In genomic region chr4:1151541-1151940, GRCh38 we compare ENCODE assay signal across 13 cellular contexts. TPM values are rescaled to one million over a fixed set of nuclear protein-coding genes. Genes with fewer than 3 reads are reported as not detected.
DNase-seq lines count a peak whose midpoint lies in the region; TF ChIP-seq lines count a peak whose summit lies in the region.
"Had no signal": no experiment of that assay in that cellular context is flagged by ENCODE, and none has a peak within 500 bp of the region (broad histone marks: within the 10 kb centered on the region; RNA-seq: fewer than 3 reads in every experiment).

No MANE protein-coding gene starts in this region.

- DNase-seq in AG20443 (ENCODE audit: low spot score) = peak; percentile 6
- DNase-seq in neuronal stem cell (ENCODE audit: low spot score) = no peak
- DNase-seq in midbrain (lab: John Stamatoyannopoulos, UW) = no peak
- DNase-seq in prostate gland (ENCODE audit: low spot score) = no peak
- no peak for DNase-seq in NCI-H774 (lab: John Stamatoyannopoulos, UW)
- DNase-seq: BE2C; CD4-positive, alpha-beta T cell; DMS53; GF-D8 had no signal

- no peak for TF ChIP-seq CTCF in VCaP (conservative IDR thresholded peaks at IDR 0.05)
- TF ChIP-seq CTCF in prostate gland (IDR thresholded peaks at IDR 0.05) = no peak

- no peak overlapping the region for H3K9ac ChIP-seq in BLaER1 treated with 17β-estradiol and CSF1 and Interleukin-3, amounts not matched to agents 10 nM and 100 nM
- no peak overlapping the region for H3K9ac ChIP-seq in neuronal stem cell (ENCODE audit: low read depth, low read length, poor library complexity)

- no peak overlapping the region for H2BK120ac ChIP-seq in neuronal stem cell (ENCODE audit: low read depth, low read length)

- peak overlapping the region; percentile 34 for H2BK5ac ChIP-seq in neuronal stem cell (ENCODE audit: low read length)

- peak overlapping the region; percentile 71 for H3K18ac ChIP-seq in neuronal stem cell (ENCODE audit: low read length)

- H4K91ac ChIP-seq in neuronal stem cell (ENCODE audit: low read depth, low read length, poor library complexity) = no peak overlapping the region

- H3K4me3 ChIP-seq in BLaER1 treated with 17β-estradiol and CSF1 and Interleukin-3, amounts not matched to agents 10 nM and 100 nM = no peak overlapping the region
- H3K4me3 ChIP-seq in neuronal stem cell (ENCODE audit: low read length in 2 of 2) = no peak overlapping the region
- no peak overlapping the region for H3K4me3 ChIP-seq in prostate gland
- H3K4me3 ChIP-seq: HAP-1 had no signal

- H3K23ac ChIP-seq in neuronal stem cell (ENCODE audit: low read depth, low read length, poor library complexity) = peak overlapping the region; percentile 98

- peaks cover 0 to 8% (median 0%) of the 10 kb centered on the region in 11 experiments; a peak in 4 of 22 replicates for H3K36me3 ChIP-seq in BLaER1 treated with 17β-estradiol and CSF1 and Interleukin-3, amounts not matched to agents 10 nM and 100 nM
- H3K36me3 ChIP-seq in neuronal stem cell (replicated peaks in 1 of 2; ENCODE audit: control insufficient read depth in 2 of 2, insufficient read depth in 2 of 2, low read length in 2 of 2) (no peaks in the 10 kb centered on the region), prostate gland (no peaks in the 10 kb centered on the region)
- H3K36me3 ChIP-seq: BE2C, HAP-1 had no signal

- H4K20me1 ChIP-seq in BLaER1 treated with 17β-estradiol and CSF1 and Interleukin-3, amounts not matched to agents 10 nM and 100 nM = no peaks in the 10 kb centered on the region

- no peak overlapping the region for H3K27ac ChIP-seq in BLaER1 treated with 17β-estradiol and CSF1 and Interleukin-3, amounts not matched to agents 10 nM and 100 nM
- H3K27ac ChIP-seq in VCaP (peak overlapping the region; percentile 100), neuronal stem cell (replicated peaks; ENCODE audit: low read length) (no peak overlapping the region), prostate gland (no peak overlapping the region)

- no peak overlapping the region for H2AFZ ChIP-seq in neuronal stem cell (ENCODE audit: low read length)

- H4K8ac ChIP-seq in neuronal stem cell (ENCODE audit: low read depth, low read length) = no peak overlapping the region

- TF ChIP-seq POLR2A in prostate gland (IDR thresholded peaks at IDR 0.05) = no peak

- peak overlapping the region; percentile 92 for H3K14ac ChIP-seq in neuronal stem cell (ENCODE audit: low read length)

- peaks cover 2 to 52% (median 42%) of the 10 kb centered on the region in 11 experiments; a peak in 11 of 22 replicates for H3K27me3 ChIP-seq in BLaER1 treated with 17β-estradiol and CSF1 and Interleukin-3, amounts not matched to agents 10 nM and 100 nM
- H3K27me3 ChIP-seq in neuronal stem cell (ENCODE audit: control insufficient read depth in 3 of 3, insufficient read depth in 3 of 3, low read depth in 1 of 3, low read length in 3 of 3) (peaks cover 2 to 32% (median 3%) of the 10 kb centered on the region in 3 experiments), prostate gland (replicated peaks; ENCODE audit: insufficient read depth) (no peaks in the 10 kb centered on the region)

- H3K9me3 ChIP-seq in BLaER1 treated with 17β-estradiol and CSF1 and Interleukin-3, amounts not matched to agents 10 nM and 100 nM (replicated peaks in 1 of 11) = peaks cover 26 to 51% (median 37%) of the 10 kb centered on the region in 11 experiments
- H3K9me3 ChIP-seq in neuronal stem cell (replicated peaks in 1 of 2; ENCODE audit: control insufficient read depth in 2 of 2, insufficient read depth in 1 of 2, low read depth in 1 of 2, low read length in 2 of 2) (peaks cover 0 to 1% of the 10 kb centered on the region in 2 donors), prostate gland (no peaks in the 10 kb centered on the region)
- H3K9me3 ChIP-seq: BE2C, HAP-1 had no signal

- H2BK12ac ChIP-seq in neuronal stem cell (ENCODE audit: low read length) = peak overlapping the region; percentile 69

- whole genome bisulfite sequencing in neuronal stem cell (ENCODE audit: extremely low coverage in 2 of 2, insufficient read length in 2 of 2, insufficient replicate concordance in 1 of 2), 2 donors = no CpG with 5 or more reads among the region's 6 CpGs
- WGBS in prostate gland = 92% methylated on average over 4 of the region's 6 CpGs

- no peak overlapping the region for H2AK5ac ChIP-seq in neuronal stem cell (ENCODE audit: low read depth, low read length)

- H3K4me2 ChIP-seq in BLaER1 treated with 17β-estradiol and CSF1 and Interleukin-3, amounts not matched to agents 10 nM and 100 nM = peak overlapping the region in 6 of 11 experiments; percentile 21 to 47 (median 24); a peak in 9 of 22 replicates
- no peak overlapping the region for H3K4me2 ChIP-seq in neuronal stem cell (ENCODE audit: insufficient read depth, low read length, poor library complexity, severe bottlenecking)

- peaks cover 24 to 38% (median 30%) of the 10 kb centered on the region in 10 experiments for H3K4me1 ChIP-seq in BLaER1 treated with 17β-estradiol and CSF1 and Interleukin-3, amounts not matched to agents 10 nM and 100 nM
- H3K4me1 ChIP-seq in neuronal stem cell (ENCODE audit: control insufficient read depth in 2 of 2, insufficient read depth in 1 of 2, low read depth in 1 of 2, low read length in 2 of 2) = no peaks in the 10 kb centered on the region
- H3K4me1 ChIP-seq in prostate gland (replicated peaks) = peaks cover 6% of the 10 kb centered on the region
- H3K4me1 ChIP-seq: BE2C, HAP-1 had no signal

- no peak overlapping the region for H3K4ac ChIP-seq in neuronal stem cell (ENCODE audit: low read length)

- no peak overlapping the region for H2BK15ac ChIP-seq in neuronal stem cell (ENCODE audit: low read length)

- peaks cover 2% of the 10 kb centered on the region for H3K79me1 ChIP-seq in neuronal stem cell (ENCODE audit: low read depth, low read length)

- intact Hi-C loops in prostate gland (cut with DNase I) = no loop called here

RNA-seq across cellular contexts. Expression of gene SPON2, which starts 20.8 kb away (rescaled TPM):
- polyA plus RNA-seq in neuronal stem cell (2013, experiment 1 of 2) = 5.9 TPM
- polyA plus RNA-seq in neuronal stem cell (2013, experiment 2 of 2) = 5.8 TPM
- 100 to 1,000 TPM; 107 to 134 TPM for total RNA-seq in prostate gland
- total RNA-seq: HT1080 had no signal

RNA-seq across cellular contexts. Expression of gene RNF212, which starts 38.2 kb away (rescaled TPM):
- polyA plus RNA-seq in neuronal stem cell (2013, experiment 1 of 2) = 5.1 TPM
- 5.5 TPM for polyA plus RNA-seq in neuronal stem cell (2013, experiment 2 of 2)
- total RNA-seq in prostate gland = 10 to 100 TPM in 1 of 2 donors, 1 to 10 TPM in 1; 7.1 to 15.3 TPM
- total RNA-seq: HT1080 had no signal
